8 cellular contexts compared by ENCODE assay signal in genomic region chr10:14008648-14009072, GRCh38.
A peak's percentile ranks its signal among the peaks of the same experiment; 100 is the strongest.
DNase-seq lines count a peak whose midpoint lies in the region; ATAC-seq and TF ChIP-seq lines count a peak whose summit lies in the region.

No MANE protein-coding gene starts in this region.

- peak overlapping the region; percentile 77 for H3K4me2 ChIP-seq in hepatocyte

- peaks cover 3% of the 10 kb centered on the region for H3K27me3 ChIP-seq in hepatocyte
- no peaks in the 10 kb centered on the region for H3K27me3 ChIP-seq in suprapubic skin

- no peak for TF ChIP-seq EP300 in suprapubic skin (IDR thresholded peaks at IDR 0.05)

- H3K9me3 ChIP-seq in hepatocyte (ENCODE audit: low read depth) (no peaks in the 10 kb centered on the region), suprapubic skin (no peaks in the 10 kb centered on the region)

- peak; percentile 46 for ATAC-seq in activated T-helper 17 cell treated with anti-CD3 and anti-CD28 coated beads, Interleukin-2, amount 50 U/mL, for 72 hours (replicated peaks)
- no peak for ATAC-seq in left lobe of liver
- no peak for ATAC-seq in GM18870 (IDR thresholded peaks at IDR 0.05; ENCODE audit: unreplicated experiment)

- H3K36me3 Mint-ChIP-seq in activated CD4-positive, alpha-beta T cell treated with anti-CD3 and anti-CD28 coated beads, Interleukin-2, amount 10 ng/mL, durations not matched to agents 7 days and 5 days (ENCODE audit: low read depth) = no peaks in the 10 kb centered on the region
- no peaks in the 10 kb centered on the region for H3K36me3 Mint-ChIP-seq in activated T-helper 17 cell treated with anti-CD3 and anti-CD28 coated beads, Interleukin-2, amount 50 U/mL, for 72 hours (ENCODE audit: low read depth)

- H3K4me1 ChIP-seq in hepatocyte (ENCODE audit: insufficient read depth) = peaks cover 4% of the 10 kb centered on the region
- peaks cover 24% of the 10 kb centered on the region for H3K4me1 ChIP-seq in suprapubic skin

- H3K36me3 ChIP-seq in hepatocyte (replicated peaks; ENCODE audit: insufficient read depth, low read depth) (no peaks in the 10 kb centered on the region), suprapubic skin (no peaks in the 10 kb centered on the region)

- H3K79me2 ChIP-seq in hepatocyte = no peaks in the 10 kb centered on the region

- POLR2A ChIA-PET in activated CD4-positive, alpha-beta T cell treated with anti-CD3 and anti-CD28 coated beads, Interleukin-2, amount 10 ng/mL, durations not matched to agents 7 days and 5 days (lab: Charles Lee) = no interaction called here

- H3K9me2 ChIP-seq in hepatocyte (replicated peaks; ENCODE audit: insufficient read depth) = no peaks in the 10 kb centered on the region

- peaks cover 43% of the 10 kb centered on the region for H3K4me1 Mint-ChIP-seq in activated CD4-positive, alpha-beta T cell treated with anti-CD3 and anti-CD28 coated beads, Interleukin-2, amount 10 ng/mL, durations not matched to agents 7 days and 5 days
- peaks cover 31% of the 10 kb centered on the region for H3K4me1 Mint-ChIP-seq in activated T-helper 17 cell treated with anti-CD3 and anti-CD28 coated beads, Interleukin-2, amount 50 U/mL, for 72 hours

- H3K27me3 Mint-ChIP-seq in activated CD4-positive, alpha-beta T cell treated with anti-CD3 and anti-CD28 coated beads, Interleukin-2, amount 10 ng/mL, durations not matched to agents 7 days and 5 days = peaks cover 8% of the 10 kb centered on the region
- no peaks in the 10 kb centered on the region for H3K27me3 Mint-ChIP-seq in activated T-helper 17 cell treated with anti-CD3 and anti-CD28 coated beads, Interleukin-2, amount 50 U/mL, for 72 hours

- no peak overlapping the region for H3K4me3 ChIP-seq in hepatocyte
- peak overlapping the region; percentile 35 for H3K4me3 ChIP-seq in suprapubic skin

- no peak for TF ChIP-seq CTCF in hepatocyte (IDR thresholded peaks at IDR 0.05; ENCODE audit: poor library complexity)
- no peak for TF ChIP-seq CTCF in suprapubic skin (IDR thresholded peaks at IDR 0.05)

- no peak for DNase-seq in activated CD4-positive, alpha-beta T cell treated with anti-CD3 and anti-CD28 coated beads, Interleukin-2, amount 10 ng/mL, durations not matched to agents 7 days and 5 days
- DNase-seq in activated CD4-positive, alpha-beta T cell treated with anti-CD3 and anti-CD28 coated beads for 1 hour = no peak
- DNase-seq in hepatocyte (ENCODE audit: low spot score) (no peak), suprapubic skin (ENCODE audit: low spot score in 2 of 2) (no peak), left lobe of liver (ENCODE audit: low spot score) (no peak), cerebellar cortex (ENCODE audit: low spot score) (no peak)

- CTCF ChIA-PET in activated CD4-positive, alpha-beta T cell treated with anti-CD3 and anti-CD28 coated beads, Interleukin-2, amount 10 ng/mL, durations not matched to agents 7 days and 5 days (lab: Charles Lee) = no interaction called here

- H2AFZ ChIP-seq in hepatocyte = no peak overlapping the region

- H3K27ac ChIP-seq in hepatocyte = peak overlapping the region; percentile 84
- no peak overlapping the region for H3K27ac ChIP-seq in suprapubic skin

- no peak for TF ChIP-seq POLR2A in suprapubic skin (IDR thresholded peaks at IDR 0.05)

- peak overlapping the region; percentile 92 for H3K27ac Mint-ChIP-seq in activated CD4-positive, alpha-beta T cell treated with anti-CD3 and anti-CD28 coated beads, Interleukin-2, amount 10 ng/mL, durations not matched to agents 7 days and 5 days
- H3K27ac Mint-ChIP-seq in activated T-helper 17 cell treated with anti-CD3 and anti-CD28 coated beads, Interleukin-2, amount 50 U/mL, for 72 hours = peak overlapping the region; percentile 53

- H3K9me3 Mint-ChIP-seq in activated CD4-positive, alpha-beta T cell treated with anti-CD3 and anti-CD28 coated beads, Interleukin-2, amount 10 ng/mL, durations not matched to agents 7 days and 5 days = no peaks in the 10 kb centered on the region
- no peaks in the 10 kb centered on the region for H3K9me3 Mint-ChIP-seq in activated T-helper 17 cell treated with anti-CD3 and anti-CD28 coated beads, Interleukin-2, amount 50 U/mL, for 72 hours

- peak overlapping the region; percentile 74 for H3K4me3 Mint-ChIP-seq in activated CD4-positive, alpha-beta T cell treated with anti-CD3 and anti-CD28 coated beads, Interleukin-2, amount 10 ng/mL, durations not matched to agents 7 days and 5 days
- peak overlapping the region; percentile 71 for H3K4me3 Mint-ChIP-seq in activated T-helper 17 cell treated with anti-CD3 and anti-CD28 coated beads, Interleukin-2, amount 50 U/mL, for 72 hours

- no peaks in the 10 kb centered on the region for H4K20me1 ChIP-seq in hepatocyte (ENCODE audit: insufficient read depth, poor library complexity, severe bottlenecking)

- WGBS in hepatocyte (ENCODE audit: low lambda C conversion rate, missing lambda C conversion rate) = 46% methylated on average over 9 of the region's 9 CpGs
- 46% methylated on average over 9 of the region's 9 CpGs for WGBS in suprapubic skin
